ENCODE assay signal across 16 cellular contexts in the genomic region with DNA sequence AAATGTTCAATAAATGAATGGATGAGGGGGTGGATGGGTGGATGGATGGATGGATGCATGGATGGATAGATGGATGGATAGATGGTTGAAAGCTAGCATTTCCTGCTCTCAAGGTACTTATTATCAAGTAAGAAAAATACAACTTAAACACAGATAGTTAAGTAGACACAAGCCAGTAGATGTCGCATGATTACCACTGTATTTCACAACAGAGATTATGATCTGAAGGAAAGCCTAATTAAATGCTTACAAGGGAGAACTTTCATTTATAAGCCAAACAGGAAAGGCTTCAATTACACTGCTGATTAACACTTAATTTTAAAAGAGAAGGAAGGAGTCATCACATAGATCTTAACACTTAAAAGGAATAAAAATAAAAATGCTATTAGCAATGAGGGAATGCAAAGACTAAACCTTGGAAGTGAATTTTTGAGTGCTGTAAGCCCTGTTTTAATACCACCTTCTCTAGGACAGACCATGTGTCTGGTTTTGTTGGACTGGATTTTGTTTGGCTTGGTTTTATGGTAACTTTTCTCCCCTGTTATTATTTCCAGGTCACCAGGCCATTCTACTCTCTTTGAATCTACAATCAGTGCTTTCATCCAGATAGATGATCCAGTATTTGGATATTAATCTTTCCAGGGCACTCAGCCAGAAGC.
DNase-seq lines count a peak whose midpoint lies in the region; TF ChIP-seq lines count a peak whose summit lies in the region.
"Had no signal": no experiment of that assay in that cellular context is flagged by ENCODE, and none has a peak within 500 bp of the region (broad histone marks: within the 10 kb centered on the region; RNA-seq: fewer than 3 reads in every experiment).

No MANE protein-coding gene starts in this region.

- no peaks in the 10 kb centered on the region for H3K27me3 ChIP-seq in mesendoderm (ENCODE audit: insufficient read depth, low read length, poor library complexity)
- no peaks in the 10 kb centered on the region for H3K27me3 ChIP-seq in colonic mucosa
- H3K27me3 ChIP-seq: ovary, tibial artery had no signal

- TF ChIP-seq CTCF in HFFc6 (IDR thresholded peaks at IDR 0.05) (peak; percentile 70), VCaP (conservative IDR thresholded peaks at IDR 0.05) (peak; percentile 74), colonic mucosa (IDR thresholded peaks at IDR 0.05) (no peak), coronary artery (IDR thresholded peaks at IDR 0.05) (no peak)

- H3K9me3 Mint-ChIP-seq in HFFc6, result no peaks in the 10 kb centered on the region

- H3K79me1 ChIP-seq in mesendoderm (ENCODE audit: low read length), result no peaks in the 10 kb centered on the region

- H3K27me3 Mint-ChIP-seq in HFFc6 (ENCODE audit: insufficient read depth), result peaks cover 1% of the 10 kb centered on the region

- no peak overlapping the region for H3K9ac ChIP-seq in mesendoderm (ENCODE audit: low read length)
- no peak overlapping the region for H3K9ac ChIP-seq in colonic mucosa (ENCODE audit: low read depth in 2 of 2, low read length in 2 of 2)

- no peak overlapping the region for H2AK5ac ChIP-seq in mesendoderm (ENCODE audit: low read length)

- peaks cover 8% of the 10 kb centered on the region for H3K4me1 Mint-ChIP-seq in HFFc6 (ENCODE audit: low read depth)

- intact Hi-C loops in colonic mucosa (cut with DNase I), result no loop called here

- H3K23ac ChIP-seq in mesendoderm (ENCODE audit: low read length), result no peak overlapping the region

- peak overlapping the region; percentile 60 for H3K27ac ChIP-seq in VCaP
- H3K27ac ChIP-seq in mesendoderm (ENCODE audit: low read depth, low read length), result no peak overlapping the region
- no peak overlapping the region for H3K27ac ChIP-seq in colonic mucosa
- H3K27ac ChIP-seq in coronary artery, result no peak overlapping the region
- H3K27ac ChIP-seq: ovary, tibial artery had no signal

- peak overlapping the region; percentile 28 for H2BK120ac ChIP-seq in mesendoderm (ENCODE audit: low read depth, low read length)

- no peaks in the 10 kb centered on the region for H3K36me3 Mint-ChIP-seq in HFFc6 (ENCODE audit: low read depth)

- H3K56ac ChIP-seq in mesendoderm (ENCODE audit: low read length), result no peak overlapping the region

- H2BK15ac ChIP-seq in mesendoderm (replicated peaks; ENCODE audit: low read depth), result no peak overlapping the region

- no peak overlapping the region for H4K5ac ChIP-seq in mesendoderm (ENCODE audit: low read length)

- no peak overlapping the region for H4K8ac ChIP-seq in mesendoderm (ENCODE audit: low read depth, low read length)

- no CpG with 5 or more reads among the region's 1 CpG for WGBS in mesendoderm (ENCODE audit: extremely low coverage, insufficient coverage, low lambda C conversion rate)

- DNase-seq in Ammon's horn (ENCODE audit: low spot score) (peak; percentile 14), HFFc6 (peak; percentile 40), mesendoderm (no peak), NCI-H1092 (lab: John Stamatoyannopoulos, UW) (no peak), hypothalamus (lab: John Stamatoyannopoulos, UW) (no peak), colonic mucosa (no peak), coronary artery (ENCODE audit: low spot score) (no peak)
- DNase-seq: activated CD8-positive, alpha-beta T cell treated with anti-CD3 and anti-CD28 coated beads, Interleukin-2, amount 10 ng/mL, durations not matched to agents 7 days and 5 days; amniotic stem cell; DMS79; GOT3; NCI-H1417 treated with DMSO at 0.1 percent for 48 hours; ovary; Right ventricle myocardium superior; tibial artery had no signal

- no peaks in the 10 kb centered on the region for H3K9me3 ChIP-seq in colonic mucosa
- H3K9me3 ChIP-seq: tibial artery had no signal

- no peak overlapping the region for H3K4me3 Mint-ChIP-seq in HFFc6
- H3K4me3 Mint-ChIP-seq: activated CD8-positive, alpha-beta T cell treated with anti-CD3 and anti-CD28 coated beads, Interleukin-2, amount 10 ng/mL, durations not matched to agents 7 days and 5 days had no signal

- H3K4ac ChIP-seq in mesendoderm (ENCODE audit: low read depth, low read length), result no peak overlapping the region

- no peaks in the 10 kb centered on the region for H3K79me2 ChIP-seq in mesendoderm (ENCODE audit: control insufficient read depth, insufficient read depth, low read length)

- H3K4me1 ChIP-seq in mesendoderm (ENCODE audit: control insufficient read depth, low read depth, low read length) (no peaks in the 10 kb centered on the region), colonic mucosa (no peaks in the 10 kb centered on the region)
- H3K4me1 ChIP-seq: tibial artery had no signal

- no peak overlapping the region for H3K27ac Mint-ChIP-seq in HFFc6
- H3K27ac Mint-ChIP-seq: activated CD8-positive, alpha-beta T cell treated with anti-CD3 and anti-CD28 coated beads, Interleukin-2, amount 10 ng/mL, durations not matched to agents 7 days and 5 days had no signal

- no peak overlapping the region for H2BK5ac ChIP-seq in mesendoderm (ENCODE audit: low read length)

- no peak overlapping the region for H3K18ac ChIP-seq in mesendoderm (ENCODE audit: low read length)

- H3K4me3 ChIP-seq in mesendoderm (ENCODE audit: low read length) (no peak overlapping the region), colonic mucosa (no peak overlapping the region), coronary artery (no peak overlapping the region)
- H3K4me3 ChIP-seq: ovary, tibial artery had no signal

- H3K36me3 ChIP-seq in mesendoderm (ENCODE audit: control insufficient read depth, insufficient read depth, low read length) (no peaks in the 10 kb centered on the region), colonic mucosa (no peaks in the 10 kb centered on the region)
- H3K36me3 ChIP-seq: ovary, tibial artery had no signal

- H3K4me2 ChIP-seq in mesendoderm (ENCODE audit: low read length), result no peak overlapping the region

Comparison
In these comparisons a context has a peak if more than half of its experiments do, and no peak if none do; other contexts are left out.
1. DNase-seq: peak in Ammon's horn (single experiment) and HFFc6 (single experiment); none in mesendoderm (single experiment), NCI-H1092 (single experiment), hypothalamus (0 of 51), colonic mucosa (single experiment) and coronary artery (single experiment).
2. CTCF ChIP-seq: peak in HFFc6 (single experiment) and VCaP (single experiment); none in colonic mucosa (single experiment) and coronary artery (single experiment).